9 cellular contexts compared by ENCODE assay signal in genomic region chr17:65064452-65065019, GRCh38. TPM values are rescaled to one million over a fixed set of nuclear protein-coding genes. Genes with fewer than 3 reads are reported as not detected.
A peak's percentile ranks its signal among the peaks of the same experiment; 100 is the strongest.
DNase-seq lines count a peak whose midpoint lies in the region; ATAC-seq, FAIRE-seq and TF ChIP-seq lines count a peak whose summit lies in the region.
"Had no signal": no experiment of that assay in that cellular context is flagged by ENCODE, and none has a peak within 500 bp of the region (broad histone marks: within the 10 kb centered on the region; RNA-seq: fewer than 3 reads in every experiment).

No MANE protein-coding gene starts in this region.

- CTCF ChIA-PET in K562 (lab: Yijun Ruan, JAX; ENCODE audit: low intra/inter-chr PET ratio): no interaction called here
- CTCF ChIA-PET in CD4-positive, alpha-beta T cell (lab: Charles Lee): interaction anchor here (1.7 kb wide), 1 partner anchor 36 kb away, joined by 4 read pairs; no protein-coding TSS in a partner anchor

- no peak for TF ChIP-seq CTCF in K562 (IDR thresholded peaks at IDR 0.05 in 2 of 3, conservative IDR thresholded peaks at IDR 0.05 in 1 of 3; ENCODE audit: insufficient read depth in 2 of 3, low read depth in 1 of 3, low read length in 3 of 3)
- TF ChIP-seq CTCF in CD4-positive, alpha-beta T cell (IDR thresholded peaks at IDR 0.05): no peak

- BruUV-seq in K562 (replicated peaks; lab: Mats Ljungman, UMichigan): no TSS peak

- TF ChIP-seq EP300 in K562 (IDR thresholded peaks at IDR 0.05; ENCODE audit: low read length): no peak; the same call in 1 of the 2 replicates

- peak; percentile 82 for FAIRE-seq in K562 (lab: Jason Lieb, UNC)

- POLR2A ChIA-PET in K562 (lab: Yijun Ruan, JAX): interaction anchor here (0.6 to 0.9 kb wide), 2 partner anchors 86 to 1365 kb away, joined by 3 read pairs; no protein-coding TSS in a partner anchor
- POLR2A ChIA-PET in CD4-positive, alpha-beta T cell (lab: Charles Lee): interaction anchor here (1.3 kb wide), 1 partner anchor 89 kb away, joined by 3 read pairs; no protein-coding TSS in a partner anchor

- no peak overlapping the region for H3K4me3 ChIP-seq in K562

- no peak for TF ChIP-seq RAD21 in K562 (CRISPR knock-in tag; conservative IDR thresholded peaks at IDR 0.05 in 1 of 2, IDR thresholded peaks at IDR 0.05 in 1 of 2)

- no peaks in the 10 kb centered on the region for H3K27me3 ChIP-seq in K562 (ENCODE audit: control insufficient read depth in 2 of 2, insufficient read depth in 2 of 2, low read length in 2 of 2)
- H3K27me3 ChIP-seq in CD4-positive, alpha-beta T cell (ENCODE audit: control insufficient read depth, insufficient read depth, low read length): no peaks in the 10 kb centered on the region

- TF ChIP-seq POLR2A in K562 (conservative IDR thresholded peaks at IDR 0.05): no peak

- H3K4me1 Mint-ChIP-seq in CD4-positive, alpha-beta T cell (ENCODE audit: low read depth): no peaks in the 10 kb centered on the region

- no peak overlapping the region for H3K4me3 Mint-ChIP-seq in CD4-positive, alpha-beta T cell

- no peaks in the 10 kb centered on the region for H3K79me2 ChIP-seq in K562 (ENCODE audit: control insufficient read depth, insufficient read depth, low read length)

- H3K36me3 ChIP-seq in K562 (ENCODE audit: control insufficient read depth, insufficient read depth, low read length): no peaks in the 10 kb centered on the region; the same call in 2 of the 3 replicates

- no peaks in the 10 kb centered on the region for H3K9me1 ChIP-seq in K562 (ENCODE audit: control insufficient read depth, insufficient read depth, low read length)

- in situ Hi-C loops in K562 (cut with MboI): no loop called here

- ATAC-seq in K562 (peak; percentile 74), GM18873 (IDR thresholded peaks at IDR 0.05; ENCODE audit: low FRiP score, unreplicated experiment) (no peak)
- ATAC-seq in CD4-positive, alpha-beta T cell (ENCODE audit: poor library complexity): no peak

- H3K4me2 ChIP-seq in K562 (ENCODE audit: insufficient read depth, low read length): peak overlapping the region; percentile 45; the same call in 1 of the 2 replicates

- peak overlapping the region; percentile 79 for H3K27ac ChIP-seq in K562 (ENCODE audit: extremely low read depth, low read depth, low read length)
- no peak overlapping the region for H3K27ac ChIP-seq in CD4-positive, alpha-beta T cell (ENCODE audit: low read depth, low read length)

- no peak overlapping the region for H3K27ac Mint-ChIP-seq in CD4-positive, alpha-beta T cell

- H3K27me3 Mint-ChIP-seq in CD4-positive, alpha-beta T cell: no peaks in the 10 kb centered on the region

- 21% methylated on average over 6 of the region's 6 CpGs for WGBS in K562 (ENCODE audit: insufficient coverage, low coverage, missing lambda C conversion rate)

- H3K9me3 ChIP-seq in K562 (replicated peaks; ENCODE audit: control insufficient read depth, insufficient read depth, low read depth, low read length): no peaks in the 10 kb centered on the region
- H3K9me3 ChIP-seq in CD4-positive, alpha-beta T cell (ENCODE audit: control insufficient read depth, low read length): no peaks in the 10 kb centered on the region

- peaks cover 10 to 20% of the 10 kb centered on the region in 2 experiments; a peak in 3 of 5 replicates for H3K4me1 ChIP-seq in K562 (replicated peaks in 1 of 2; ENCODE audit: control insufficient read depth in 2 of 2, insufficient read depth in 2 of 2, low read length in 2 of 2)

- H3K36me3 Mint-ChIP-seq in CD4-positive, alpha-beta T cell (ENCODE audit: low read depth): no peaks in the 10 kb centered on the region

- peak overlapping the region; percentile 98 for H2AFZ ChIP-seq in K562 (ENCODE audit: low read depth, low read length)

- intact Hi-C loops in K562 (cut with micrococcal nuclease): no loop called here
- intact Hi-C loops in CD4-positive, alpha-beta T cell (cut with DNase I, micrococcal nuclease): no loop called here

- no peaks in the 10 kb centered on the region for H3K9me3 Mint-ChIP-seq in CD4-positive, alpha-beta T cell

- H3K9ac ChIP-seq in K562 (ENCODE audit: insufficient read depth in 1 of 2, low read depth in 2 of 2, low read length in 2 of 2): peak overlapping the region; percentile 33 to 57; a peak in 2 of 4 replicates

- no peaks in the 10 kb centered on the region for H4K20me1 ChIP-seq in K562 (replicated peaks; ENCODE audit: control insufficient read depth, insufficient read depth, low read length)

- DNase-seq in SIG-M5 treated with dmso at 0.1 percent for 504 hours (lab: John Stamatoyannopoulos, UW; ENCODE audit: unreplicated experiment) (peak; percentile 11), SIG-M5 (lab: John Stamatoyannopoulos, UW) (no peak), K562 (ENCODE audit: extremely low read depth in 1 of 4, low spot score in 3 of 4) (peak in 2 of 4 experiments; percentile 59 to 67), kidney tubule cell (ENCODE audit: low spot score) (peak; percentile 95), SK-N-DZ (ENCODE audit: low spot score) (no peak)
- no peak for DNase-seq in CD4-positive, alpha-beta T cell
- DNase-seq in activated naive CD4-positive, alpha-beta T cell treated with anti-CD3 and anti-CD28 coated beads, Interleukin-2, amount 50 U/mL, for 16 hours: no peak
- DNase-seq: AML-193 had no signal

TF ChIP-seq in K562, 482 proteins besides CTCF, POLR2A, EP300 and RAD21 (continues in another document):
- TF ChIP-seq PHF8 (IDR thresholded peaks at IDR 0.05; ENCODE audit: borderline replicate concordance, low read length) (no peak), TEAD1 (CRISPR knock-in tag; IDR thresholded peaks at IDR 0.05) (no peak), BACH1 (tag; IDR thresholded peaks at IDR 0.05) (no peak; the same call in 1 of the 2 replicates), MEIS2 (IDR thresholded peaks at IDR 0.05; ENCODE audit: partially characterized antibody) (no peak), CXXC5 (CRISPR knock-in tag; IDR thresholded peaks at IDR 0.05) (peak; percentile 18; the same call in 1 of the 2 replicates)

RNA-seq across cellular contexts. Expression of gene GNA13, which starts 8.0 kb away (rescaled TPM):
- total RNA-seq in K562 (2011; cell fraction: chromatin; rRNA removed; ENCODE audit: low replicate concordance): 12.0 and 26.6 TPM in 2 replicates
- total RNA-seq in K562 (2011; cell fraction: nucleolus; rRNA removed): 8.8 and 10.1 TPM in 2 replicates
- total RNA-seq in K562 (2011; cell fraction: nucleoplasm; rRNA removed): 17.5 and 28.5 TPM in 2 replicates
- total RNA-seq in K562 (2014; rRNA removed) (20.5 and 22.2 TPM in 2 replicates), K562 (2014; rRNA removed; fragmentation: Illumina TruSeq; extraction: Trizol) (38.7 and 44.2 TPM in 2 replicates), K562 (2015; rRNA removed; fragmentation: Illumina TruSeq; extraction: Trizol) (35.6 and 38.0 TPM in 2 replicates), K562 (2021) (29.4 and 30.8 TPM in 2 replicates)
- polyA plus RNA-seq in K562 (2011; rRNA removed) (29.3 and 40.5 TPM in 2 replicates), K562 (2014; fragmentation: Illumina TruSeq; extraction: Trizol) (27.6 and 31.3 TPM in 2 replicates), K562 (2014; fragmentation: Nextera tagmentation; extraction: Ambion mirVana) (10 to 100 TPM in 1 of 2 experiments, 1 to 10 TPM in 1; 9.3 to 11.9 TPM), K562 (2014; rRNA removed) (15.5 and 19.2 TPM in 2 replicates)
- polyA plus RNA-seq in K562 (2011; cell fraction: cytosol; rRNA removed): 9.9 and 17.5 TPM in 2 replicates
- polyA plus RNA-seq in K562 (2011; cell fraction: nucleus; rRNA removed): 8.6 and 13.7 TPM in 2 replicates
- 21.4 and 28.1 TPM in 2 replicates for polyA plus RNA-seq in K562 (2012)
- polyA minus RNA-seq in K562 (2011; rRNA and poly(A)+ RNA removed): 67.1 and 72.1 TPM in 2 replicates
- polyA minus RNA-seq in K562 (2011; cell fraction: cytosol; rRNA and poly(A)+ RNA removed): 15.6 and 21.8 TPM in 2 replicates
- 10.1 and 17.4 TPM in 2 replicates for polyA minus RNA-seq in K562 (2011; cell fraction: nucleus; rRNA and poly(A)+ RNA removed)
- 100 to 1,000 TPM; 128 to 131 TPM for total RNA-seq in CD4-positive, alpha-beta T cell
- 48.0 and 50.7 TPM in 2 replicates for polyA plus RNA-seq in SK-N-DZ (2014; cell fraction: cytosol; rRNA removed)
- polyA plus RNA-seq in SK-N-DZ (2014; cell fraction: nucleus; rRNA removed): 21.3 and 23.7 TPM in 2 replicates

Comparison
In these comparisons a context has a peak if more than half of its experiments do, and no peak if none do; other contexts are left out.
1. DNase-seq: peak in SIG-M5 treated with dmso at 0.1 percent for 504 hours (single experiment) and kidney tubule cell (single experiment); none in SIG-M5 (single experiment), CD4-positive, alpha-beta T cell (0 of 10), activated naive CD4-positive, alpha-beta T cell treated with anti-CD3 and anti-CD28 coated beads, Interleukin-2, amount 50 U/mL, for 16 hours (single experiment) and SK-N-DZ (single experiment).